8 cellular contexts compared by ENCODE assay signal in genomic region chr12:122860052-122860853, GRCh38. TPM values are rescaled to one million over a fixed set of nuclear protein-coding genes. Genes with fewer than 3 reads are reported as not detected.
A peak's percentile ranks its signal among the peaks of the same experiment; 100 is the strongest.
DNase-seq lines count a peak whose midpoint lies in the region; ATAC-seq, FAIRE-seq and TF ChIP-seq lines count a peak whose summit lies in the region.

No MANE protein-coding gene starts in this region.

- intact Hi-C loops in kidney (cut with DNase I), result loop anchor here (5.0 kb wide), 1 partner anchor 92 kb away; no protein-coding TSS in a partner anchor

- peak; percentile 86 for DNase-seq in AG08395 (ENCODE audit: low spot score)
- peak; percentile 47 for DNase-seq in NCI-H2171 treated with DMSO at 0.1 percent for 48 hours (lab: John Stamatoyannopoulos, UW)
- DNase-seq in bronchial epithelial cell (ENCODE audit: low read depth), result peak; percentile 58
- peak; percentile 95 for DNase-seq in kidney
- peak; percentile 80 for DNase-seq in stimulated activated CD4-positive, alpha-beta T cell treated with anti-CD3 and anti-CD28 coated beads, Interleukin-1b, Interleukin-23, amount 100 ng/mL, for 48 hours

- H3K4me3 ChIP-seq in bronchial epithelial cell (ENCODE audit: low read depth, low read length) (no peak overlapping the region), kidney (ENCODE audit: low read length in 2 of 2) (no peak overlapping the region)

- H3K4me1 ChIP-seq in kidney (ENCODE audit: control insufficient read depth in 1 of 2, insufficient read depth in 1 of 2, low read depth in 1 of 2, low read length in 2 of 2), result peaks cover 26 to 29% of the 10 kb centered on the region in 2 donors

- TF ChIP-seq CTCF in bronchial epithelial cell (IDR thresholded peaks at IDR 0.05; ENCODE audit: insufficient read depth, low read length, severe bottlenecking), result peak; percentile 88
- TF ChIP-seq CTCF in kidney (IDR thresholded peaks at IDR 0.05; ENCODE audit: borderline replicate concordance, extremely low read depth, insufficient read depth), result peak; percentile 96

- peak overlapping the region in 1 of 2 donors; percentile 51 for H3K27ac ChIP-seq in kidney (ENCODE audit: low read depth in 2 of 2, low read length in 2 of 2)

- H3K9ac ChIP-seq in kidney (ENCODE audit: low read length in 2 of 2), result no peak overlapping the region

- ATAC-seq in GM19351 (IDR thresholded peaks at IDR 0.05; ENCODE audit: unreplicated experiment) (peak; percentile 66), GM21529 (IDR thresholded peaks at IDR 0.05; ENCODE audit: unreplicated experiment) (no peak)
- ATAC-seq in activated CD4-positive, CD25-positive, alpha-beta regulatory T cell treated with anti-CD3 and anti-CD28 coated beads, Interleukin-2, amount 50 U/mL, for 24 hours, result peak; percentile 51 to 66

- no peaks in the 10 kb centered on the region for H3K27me3 ChIP-seq in bronchial epithelial cell (ENCODE audit: control insufficient read depth, insufficient read depth, low read length)

- H3K36me3 ChIP-seq in bronchial epithelial cell (ENCODE audit: control insufficient read depth, insufficient read depth, low read length) (peaks cover 13% of the 10 kb centered on the region), kidney (ENCODE audit: control insufficient read depth in 1 of 2, insufficient read depth in 2 of 2, low read length in 2 of 2) (peaks cover 8 to 30% of the 10 kb centered on the region in 2 donors)

- no peak for FAIRE-seq in bronchial epithelial cell (lab: Jason Lieb, UNC)
- FAIRE-seq in kidney (lab: Jason Lieb, UNC), result no peak

- no peaks in the 10 kb centered on the region for H3K9me3 ChIP-seq in kidney (ENCODE audit: control insufficient read depth in 1 of 2, low read length in 2 of 2)

RNA-seq across cellular contexts. Expression of gene HIP1R, which starts 25.0 kb away (rescaled TPM):
- total RNA-seq in bronchial epithelial cell (36.1 TPM in 2 replicates), kidney (87.8 TPM)
- 39.4 TPM for polyA plus RNA-seq in kidney (ENCODE audit: insufficient read depth, low read depth, low replicate concordance)

RNA-seq across cellular contexts. Expression of gene VPS37B, which starts 35.7 kb away (rescaled TPM):
- total RNA-seq in bronchial epithelial cell, result 22.7 and 25.0 TPM in 2 replicates
- total RNA-seq in kidney, result 47.8 TPM
- polyA plus RNA-seq in kidney (ENCODE audit: insufficient read depth, low read depth, low replicate concordance), result 21.4 TPM
